ENCODE assay signal across 4 cellular contexts in the genomic region with DNA sequence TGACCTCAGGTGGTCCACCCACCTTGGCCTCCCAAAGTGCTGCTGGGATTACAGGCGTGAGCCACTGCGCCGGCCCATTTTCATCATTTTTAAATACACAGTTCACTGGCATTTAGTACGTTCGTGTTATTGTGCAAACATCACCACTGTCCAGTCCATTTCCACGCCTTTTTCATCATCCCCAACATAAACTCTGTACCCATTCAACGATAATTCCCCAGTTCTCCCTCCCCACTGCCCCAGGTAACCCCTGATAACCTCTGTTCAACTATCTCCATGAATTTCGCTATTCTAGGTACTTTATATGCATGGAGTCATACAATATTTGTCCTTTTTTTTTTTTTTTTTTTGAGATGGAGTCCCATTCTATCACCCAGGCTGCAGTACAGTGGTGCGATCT. TPM values are rescaled to one million over a fixed set of nuclear protein-coding genes. Genes with fewer than 3 reads are reported as not detected.
"Had no signal": no experiment of that assay in that cellular context is flagged by ENCODE, and none has a peak within 500 bp of the region (broad histone marks: within the 10 kb centered on the region; RNA-seq: fewer than 3 reads in every experiment).

No MANE protein-coding gene starts in this region.

- H3K4me3 ChIP-seq: GM12878 had no signal

- ATAC-seq: GM12878 had no signal

- DNase-seq: GDM1, GF-D8 had no signal

RNA-seq across cellular contexts. Expression of gene ELFN2, which starts 18.2 kb away (rescaled TPM):
- total RNA-seq: G401 had no signal
